Comparison of ENCODE assay signal across 13 cellular contexts in genomic region chr2:50344509-50345106, GRCh38.
DNase-seq lines count a peak whose midpoint lies in the region; ATAC-seq lines count a peak whose summit lies in the region.
"Had no signal": no experiment of that assay in that cellular context is flagged by ENCODE, and none has a peak within 500 bp of the region (broad histone marks: within the 10 kb centered on the region; RNA-seq: fewer than 3 reads in every experiment).

No MANE protein-coding gene starts in this region.

- no peak for ATAC-seq in GM19395 (IDR thresholded peaks at IDR 0.05; ENCODE audit: unreplicated experiment)
- ATAC-seq: activated T-helper 17 cell treated with anti-CD3 and anti-CD28 coated beads, Interleukin-2, amount 50 U/mL, for 72 hours had no signal

- DNase-seq in NCI-H2081 (lab: John Stamatoyannopoulos, UW) (peak; percentile 52 to 58), NCI-H2081 treated with DMSO at 0.1 percent for 48 hours (lab: John Stamatoyannopoulos, UW) (no peak), NCI-H526 (lab: John Stamatoyannopoulos, UW) (peak; percentile 4 to 39), ecto neural progenitor cell (ENCODE audit: low spot score) (peak; percentile 56), pons (ENCODE audit: low spot score) (peak; percentile 30), NCI-H2029 (lab: John Stamatoyannopoulos, UW) (no peak), cerebellum (ENCODE audit: low spot score) (no peak)
- DNase-seq: activated CD4-positive, alpha-beta T cell treated with anti-CD3 and anti-CD28 coated beads, Interleukin-2, amount 10 ng/mL, durations not matched to agents 7 days and 5 days; Calu3; NCI-H1092; transverse colon had no signal

Comparison
In these comparisons a context has a peak if more than half of its experiments do, and no peak if none do; other contexts are left out.
1. DNase-seq: peak in NCI-H2081 (2 of 2), NCI-H526 (2 of 2), ecto neural progenitor cell (single experiment) and pons (single experiment); none in NCI-H2081 treated with DMSO at 0.1 percent for 48 hours (single experiment), NCI-H2029 (single experiment) and cerebellum (single experiment).